In the genomic region with DNA sequence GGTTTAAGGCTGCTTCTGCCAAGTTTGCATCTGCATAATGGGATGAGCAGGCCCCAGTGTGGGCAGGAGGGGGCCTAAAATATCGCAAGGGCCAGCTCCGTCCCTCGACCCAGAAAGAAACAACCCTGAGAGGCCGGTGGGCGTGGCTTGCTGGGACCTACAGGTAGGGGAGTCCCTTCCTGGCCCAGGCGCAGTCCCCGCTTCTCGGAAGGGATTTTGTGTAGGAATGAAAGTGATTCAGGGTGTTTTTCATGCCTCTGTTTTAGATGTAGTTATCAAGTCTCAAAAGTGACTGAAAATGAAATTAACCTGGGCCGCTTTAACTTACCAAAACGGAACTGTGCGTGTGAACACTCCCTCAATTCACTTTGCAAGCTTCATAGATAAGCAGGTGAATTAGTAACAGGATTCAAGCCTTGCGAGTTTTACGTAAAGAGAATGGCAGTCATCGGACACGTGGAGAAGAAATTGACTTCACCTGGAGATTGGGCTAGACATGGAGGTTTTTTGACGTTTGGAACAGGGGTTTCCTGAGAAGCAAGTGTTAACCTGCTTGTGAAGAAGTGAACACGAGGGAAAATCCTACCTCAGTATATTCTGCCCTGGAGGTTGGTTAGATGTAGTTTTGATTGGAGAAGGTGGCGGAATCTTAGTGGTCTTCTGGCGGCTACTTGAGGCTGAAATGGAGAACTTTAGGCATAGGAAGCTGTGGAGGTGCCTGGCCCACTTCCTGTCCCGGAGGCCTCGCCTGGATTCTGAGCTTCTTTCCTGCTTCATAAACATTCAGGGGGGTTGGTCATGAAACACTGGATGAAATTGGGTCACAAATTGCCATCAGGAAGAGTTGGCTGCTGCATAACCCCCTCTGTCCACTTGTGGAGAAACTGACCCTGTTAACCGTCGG, we compare ENCODE assay signal across 8 cellular contexts. TPM values are rescaled to one million over a fixed set of nuclear protein-coding genes. Genes with fewer than 3 reads are reported as not detected.
DNase-seq lines count a peak whose midpoint lies in the region; ATAC-seq, FAIRE-seq and TF ChIP-seq lines count a peak whose summit lies in the region.

No MANE protein-coding gene starts in this region.

- H3K4me2 ChIP-seq in endothelial cell of umbilical vein (ENCODE audit: insufficient read depth, low read length) = peak overlapping the region; percentile 72
- H3K4me2 ChIP-seq in neural cell (ENCODE audit: low read length) = peak overlapping the region; percentile 80

- no peaks in the 10 kb centered on the region for H3K9me1 ChIP-seq in endothelial cell of umbilical vein (replicated peaks; ENCODE audit: control insufficient read depth, extremely low read depth, insufficient read depth, low read length)

- peak overlapping the region; percentile 80 for H3K9ac ChIP-seq in endothelial cell of umbilical vein (replicated peaks; ENCODE audit: extremely low read depth, insufficient read depth, low read length)
- H3K9ac ChIP-seq in neural cell (ENCODE audit: low read length) = peak overlapping the region; percentile 80
- H3K9ac ChIP-seq in stomach smooth muscle (ENCODE audit: low read length in 2 of 2) = peak overlapping the region; percentile 67 to 80

- in situ Hi-C loops in KBM-7 (cut with MboI; ENCODE audit: low pct_unique_long_range_greater_than_20kb, low sequenced_read_pairs) = no loop called here

- TF ChIP-seq POLR2A in endothelial cell of umbilical vein (IDR thresholded peaks at IDR 0.05; ENCODE audit: low read depth, low read length) = no peak

- H3K36me3 ChIP-seq in endothelial cell of umbilical vein (ENCODE audit: control insufficient read depth in 2 of 2, extremely low read depth in 1 of 2, insufficient read depth in 2 of 2, low read length in 2 of 2) = no peaks in the 10 kb centered on the region
- no peaks in the 10 kb centered on the region for H3K36me3 ChIP-seq in neural cell (ENCODE audit: insufficient read depth, low read length)
- H3K36me3 ChIP-seq in stomach smooth muscle (ENCODE audit: control insufficient read depth in 2 of 2, insufficient read depth in 2 of 2, low read length in 2 of 2) = peaks cover 0 to under 1% of the 10 kb centered on the region in 2 donors

- BruUV-seq in endothelial cell of umbilical vein (replicated peaks; lab: Mats Ljungman, UMichigan) = TSS peak; percentile 20

- DNase-seq in DMS53 (lab: John Stamatoyannopoulos, UW) = peak; percentile 78
- peak; percentile 68 for DNase-seq in KBM-7
- peak; percentile 93 for DNase-seq in activated CD8-positive, alpha-beta memory T cell treated with anti-CD3 and anti-CD28 coated beads for 24 hours
- DNase-seq in endothelial cell of umbilical vein (ENCODE audit: low read depth, low spot score) = no peak
- DNase-seq in NCI-H524 treated with DMSO at 0.1 percent for 48 hours (lab: John Stamatoyannopoulos, UW) = no peak

- dilution Hi-C loops in endothelial cell of umbilical vein (cut with MboI; ENCODE audit: extremely low pct_ligation_motif_present, low sequenced_read_pairs) = no loop called here

- peak; percentile 57 for ATAC-seq in GM21528 (IDR thresholded peaks at IDR 0.05; ENCODE audit: low FRiP score, unreplicated experiment)

- FAIRE-seq in endothelial cell of umbilical vein (lab: Jason Lieb, UNC) = no peak

- H3K4me3 ChIP-seq in endothelial cell of umbilical vein (replicated peaks in 1 of 3; ENCODE audit: insufficient read depth in 1 of 3, low read depth in 1 of 3, low read length in 3 of 3) = peak overlapping the region in 2 of 3 experiments; percentile 67 to 82
- peak overlapping the region; percentile 89 for H3K4me3 ChIP-seq in neural cell (ENCODE audit: low read length)
- peak overlapping the region; percentile 81 to 87 for H3K4me3 ChIP-seq in stomach smooth muscle (ENCODE audit: low read length in 2 of 2)

- POLR2A ChIA-PET in endothelial cell of umbilical vein (lab: Charles Lee) = no interaction called here

- H2AFZ ChIP-seq in endothelial cell of umbilical vein (ENCODE audit: low read depth, low read length) (no peak overlapping the region), neural cell (ENCODE audit: low read depth, low read length) (no peak overlapping the region)

- H3K9me2 ChIP-seq in neural cell (ENCODE audit: insufficient read depth, low read length) = no peaks in the 10 kb centered on the region

- no peak for TF ChIP-seq RAD21 in neural cell (conservative IDR thresholded peaks at IDR 0.05)

- H3K27ac ChIP-seq in endothelial cell of umbilical vein (ENCODE audit: insufficient read depth, low read depth, low read length) (no peak overlapping the region), neural cell (ENCODE audit: low read length) (peak overlapping the region; percentile 41), stomach smooth muscle (ENCODE audit: low read length) (peak overlapping the region; percentile 24)

- no peak for TF ChIP-seq EP300 in neural cell (conservative IDR thresholded peaks at IDR 0.05; ENCODE audit: poor library complexity, severe bottlenecking)

- peaks cover 3 to 14% of the 10 kb centered on the region in 2 experiments for H3K27me3 ChIP-seq in endothelial cell of umbilical vein (ENCODE audit: control insufficient read depth in 2 of 2, insufficient read depth in 2 of 2, low read length in 2 of 2)
- H3K27me3 ChIP-seq in neural cell (ENCODE audit: insufficient read depth, low read depth, low read length) = no peaks in the 10 kb centered on the region
- H3K27me3 ChIP-seq in stomach smooth muscle (ENCODE audit: control insufficient read depth in 1 of 2, insufficient read depth in 2 of 2, low read length in 2 of 2) = no peaks in the 10 kb centered on the region

- H3K9me3 ChIP-seq in endothelial cell of umbilical vein (replicated peaks; ENCODE audit: control insufficient read depth, insufficient read depth, low read length) (no peaks in the 10 kb centered on the region), neural cell (ENCODE audit: low read length) (no peaks in the 10 kb centered on the region), stomach smooth muscle (ENCODE audit: control insufficient read depth in 2 of 2, low read length in 2 of 2) (no peaks in the 10 kb centered on the region)

- peaks cover 4% of the 10 kb centered on the region for H4K20me1 ChIP-seq in endothelial cell of umbilical vein (replicated peaks; ENCODE audit: control insufficient read depth, extremely low read depth, insufficient read depth, low read length)
- peaks cover 6% of the 10 kb centered on the region for H4K20me1 ChIP-seq in neural cell (ENCODE audit: insufficient read depth)

- TF ChIP-seq CTCF in endothelial cell of umbilical vein (IDR thresholded peaks at IDR 0.05; ENCODE audit: extremely low read depth in 1 of 2, insufficient read depth in 1 of 2, low read depth in 1 of 2, low read length in 2 of 2) = no peak
- no peak for TF ChIP-seq CTCF in neural cell (IDR thresholded peaks at IDR 0.05; ENCODE audit: poor library complexity, severe bottlenecking)

- H3K4me1 ChIP-seq in endothelial cell of umbilical vein (ENCODE audit: control insufficient read depth, extremely low read depth, insufficient read depth, low read length) (peaks cover 30% of the 10 kb centered on the region), stomach smooth muscle (ENCODE audit: control insufficient read depth, insufficient read depth, low read length) (peaks cover 40% of the 10 kb centered on the region)

- H3F3A ChIP-seq in neural cell (ENCODE audit: insufficient read depth, low read length, poor library complexity, severe bottlenecking) = peaks cover 2% of the 10 kb centered on the region

- CTCF ChIA-PET in endothelial cell of umbilical vein (lab: Charles Lee) = interaction anchor here (0.6 to 1.2 kb wide), 4 partner anchors 8 to 431 kb away, joined by 3 to 4 read pairs (median 3); no protein-coding TSS in a partner anchor

- intact Hi-C loops in endothelial cell of umbilical vein (cut with micrococcal nuclease) = loop anchor here (2.0 to 10.0 kb wide), 5 partner anchors 44 to 402 kb away; no protein-coding TSS in a partner anchor

- peaks cover 62% of the 10 kb centered on the region for H3K79me2 ChIP-seq in endothelial cell of umbilical vein (ENCODE audit: control insufficient read depth, insufficient read depth, low read length)
- H3K79me2 ChIP-seq in neural cell (replicated peaks; ENCODE audit: insufficient read depth, low read length) = peaks cover 59% of the 10 kb centered on the region

TF ChIP-seq in endothelial cell of umbilical vein, 7 proteins besides CTCF, POLR2A, EP300 and RAD21 (continues in another document):
- TF ChIP-seq, protein P1, sequence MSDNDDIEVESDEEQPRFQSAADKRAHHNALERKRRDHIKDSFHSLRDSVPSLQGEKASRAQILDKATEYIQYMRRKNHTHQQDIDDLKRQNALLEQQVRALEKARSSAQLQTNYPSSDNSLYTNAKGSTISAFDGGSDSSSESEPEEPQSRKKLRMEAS (IDR thresholded peaks at IDR 0.05; ENCODE audit: insufficient read depth, insufficient read length) = no peak
- TF ChIP-seq POLR2AphosphoS5 (IDR thresholded peaks at IDR 0.05; ENCODE audit: insufficient read depth, low read depth, low read length) (no peak), EZH2 (IDR thresholded peaks at IDR 0.05; ENCODE audit: borderline replicate concordance, low read depth, low read length, severe bottlenecking) (no peak), GATA2 (IDR thresholded peaks at IDR 0.05; ENCODE audit: insufficient read depth, insufficient read length, low read depth, low read length) (no peak), JUN (IDR thresholded peaks at IDR 0.05; ENCODE audit: borderline replicate concordance, insufficient read depth, insufficient read length, low read depth) (no peak)

TF ChIP-seq in neural cell, 6 proteins besides CTCF, POLR2A, EP300 and RAD21 (continues in another document):
- no peak for TF ChIP-seq SMC3 (conservative IDR thresholded peaks at IDR 0.05; ENCODE audit: poor library complexity)
- TF ChIP-seq TAF1 (IDR thresholded peaks at IDR 0.05; ENCODE audit: low read depth) = no peak
- TF ChIP-seq POLR2AphosphoS5 (IDR thresholded peaks at IDR 0.05) = no peak

RNA-seq across cellular contexts. Expression of a gene that starts 1.7 kb away (rescaled TPM):
- total RNA-seq in endothelial cell of umbilical vein = 38.4 and 39.1 TPM in 2 replicates
- polyA plus RNA-seq in endothelial cell of umbilical vein = 18.9 and 23.8 TPM in 2 replicates
- 26.7 and 35.5 TPM in 2 replicates for polyA plus RNA-seq in endothelial cell of umbilical vein (2011; cell fraction: cytosol; rRNA removed)
- 10.0 and 13.5 TPM in 2 replicates for polyA plus RNA-seq in endothelial cell of umbilical vein (2011; cell fraction: nucleus; rRNA removed)
- 33.3 and 43.6 TPM in 2 replicates for polyA plus RNA-seq in endothelial cell of umbilical vein (2012)
- polyA minus RNA-seq in endothelial cell of umbilical vein = 16.9 and 21.8 TPM in 2 replicates
- polyA minus RNA-seq in endothelial cell of umbilical vein (2011; cell fraction: cytosol; rRNA and poly(A)+ RNA removed) = 2.9 TPM
- polyA minus RNA-seq in endothelial cell of umbilical vein (2011; cell fraction: nucleus; rRNA and poly(A)+ RNA removed) = 8.8 and 16.7 TPM in 2 replicates
- 49.4 and 60.5 TPM in 2 replicates for polyA plus RNA-seq in neural cell
- polyA minus RNA-seq in neural cell = 70.4 and 78.9 TPM in 2 replicates

Comparison
In these comparisons a context has a peak if more than half of its experiments do, and no peak if none do; other contexts are left out.
1. DNase-seq: peak in DMS53 (single experiment), KBM-7 (single experiment) and activated CD8-positive, alpha-beta memory T cell treated with anti-CD3 and anti-CD28 coated beads for 24 hours (single experiment); none in endothelial cell of umbilical vein (single experiment) and NCI-H524 treated with DMSO at 0.1 percent for 48 hours (single experiment).
2. Peak in every context shown above with its lines, with median percentiles within 50 percentile points of each other: H3K4me3 ChIP-seq and H3K9ac ChIP-seq.